Comparison of ENCODE assay signal across 16 cellular contexts in the genomic region with DNA sequence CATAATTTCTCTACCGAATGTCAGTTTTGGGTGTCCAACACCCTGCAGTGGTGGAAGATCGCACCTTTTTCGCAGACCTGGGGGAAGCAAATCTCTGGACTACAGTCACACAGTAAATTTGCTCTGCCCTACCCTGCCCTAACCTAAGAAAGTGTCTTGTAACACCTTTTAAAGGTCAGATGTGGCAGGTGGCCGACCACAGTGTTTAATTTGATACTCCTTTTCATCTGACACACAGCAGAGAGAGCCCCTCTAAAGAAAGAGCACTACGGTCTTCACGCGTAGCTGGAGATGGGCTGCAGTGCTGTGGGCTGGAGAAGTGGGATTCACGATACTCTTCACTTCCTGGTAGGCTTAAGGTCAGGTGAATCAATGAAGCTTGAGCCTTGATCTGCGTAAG.
"Had no signal": no experiment of that assay in that cellular context is flagged by ENCODE, and none has a peak within 500 bp of the region (broad histone marks: within the 10 kb centered on the region; RNA-seq: fewer than 3 reads in every experiment).

No MANE protein-coding gene starts in this region.

- DNase-seq: cerebellar nuclear complex; colonic mucosa; dermis blood vessel endothelial cell; effector CD4-positive, alpha-beta T cell; foreskin melanocyte; left ventricle myocardium superior; mesenchymal stem cell; midbrain; sigmoid colon; stimulated activated CD4-positive, alpha-beta T cell treated with anti-CD3 and anti-CD28 coated beads, Interleukin-12 subunit alpha, Interleukin-12 subunit beta, amount 100 ng/mL, for 4 hours; stimulated activated naive CD8-positive, alpha-beta T cell treated with anti-CD3 and anti-CD28 coated beads, Interleukin-15, Interleukin-2, amounts not matched to agents 100 U/mL and 50 U/mL, for 24 hours; transverse colon had no signal

- H3K27me3 ChIP-seq: colonic mucosa, neutrophil, sigmoid colon, suprapubic skin, transverse colon had no signal

- ATAC-seq: left ventricle myocardium superior; stimulated activated naive CD8-positive, alpha-beta T cell treated with anti-CD3 and anti-CD28 coated beads, Interleukin-15, Interleukin-2, amounts not matched to agents 100 U/mL and 50 U/mL, for 24 hours had no signal

- H3K27ac ChIP-seq: colonic mucosa, neutrophil, sigmoid colon, skin epidermis, suprapubic skin, transverse colon had no signal

- H3K4me1 ChIP-seq: colonic mucosa, sigmoid colon, suprapubic skin, transverse colon had no signal

- H3K9me3 ChIP-seq: colonic mucosa, neutrophil, sigmoid colon, suprapubic skin, transverse colon had no signal

- H3K36me3 ChIP-seq: colonic mucosa, suprapubic skin, transverse colon had no signal

- H3K4me3 ChIP-seq: colonic mucosa, lung, sigmoid colon, skin epidermis, suprapubic skin, transverse colon had no signal
